Comparison of ENCODE assay signal across 20 cellular contexts in the genomic region with DNA sequence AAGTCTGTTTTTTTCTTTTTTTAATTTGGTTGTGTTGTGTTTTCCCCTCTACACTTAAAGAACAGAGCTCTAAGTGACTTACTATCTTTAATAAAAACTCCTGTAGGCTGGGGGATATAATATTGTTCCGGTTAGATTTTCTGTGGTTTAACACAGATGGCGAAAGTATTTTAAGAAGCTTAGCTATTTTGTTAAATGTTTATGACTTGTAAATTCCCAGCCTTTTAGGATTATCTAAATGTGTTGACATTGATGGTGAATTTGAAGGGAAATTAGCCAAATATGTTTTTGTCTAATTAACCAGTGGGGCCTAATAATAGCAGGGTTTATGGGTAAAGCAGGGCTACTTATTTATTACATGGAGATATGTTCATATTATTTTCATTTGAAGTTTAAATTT.
"Had no signal": no experiment of that assay in that cellular context is flagged by ENCODE, and none has a peak within 500 bp of the region (broad histone marks: within the 10 kb centered on the region; RNA-seq: fewer than 3 reads in every experiment).

No MANE protein-coding gene starts in this region.

- H3K4me3 ChIP-seq: body of pancreas, psoas muscle, transverse colon had no signal

- H3K27me3 Mint-ChIP-seq: activated CD4-positive, alpha-beta memory T cell treated with anti-CD3 and anti-CD28 coated beads for 36 hours; dendritic cell treated with granulocyte-macrophage colony-stimulating factor and Interleukin-4, amounts not matched to agents 40 ng/mL and 50 ng/mL, for 4 days; effector memory CD8-positive, alpha-beta T cell had no signal

- H3K36me3 Mint-ChIP-seq: activated CD4-positive, alpha-beta memory T cell treated with anti-CD3 and anti-CD28 coated beads for 36 hours; natural killer cell had no signal

- DNase-seq: activated CD4-positive, alpha-beta memory T cell treated with anti-CD3 and anti-CD28 coated beads for 36 hours; activated CD4-positive, alpha-beta T cell treated with anti-CD3 and anti-CD28 coated beads for 1 hour; activated CD8-positive, alpha-beta memory T cell treated with anti-CD3 and anti-CD28 coated beads, Interleukin-2, amount 50 U/mL, for 4 hours; activated naive CD4-positive, alpha-beta T cell; body of pancreas; central memory CD4-positive, alpha-beta T cell; effector memory CD8-positive, alpha-beta T cell; immature natural killer cell; left colon; mammary epithelial cell; natural killer cell; nucleus accumbens; psoas muscle; stimulated activated CD4-positive, alpha-beta T cell treated with anti-CD3 and anti-CD28 coated beads, Interleukin-12 subunit alpha, Interleukin-12 subunit beta, amount 100 ng/mL, for 4 hours; stimulated activated naive CD4-positive, alpha-beta T cell; substantia nigra; transverse colon had no signal

- H3K4me3 Mint-ChIP-seq: activated CD4-positive, alpha-beta memory T cell treated with anti-CD3 and anti-CD28 coated beads for 36 hours; dendritic cell treated with granulocyte-macrophage colony-stimulating factor and Interleukin-4, amounts not matched to agents 40 ng/mL and 50 ng/mL, for 4 days; effector memory CD8-positive, alpha-beta T cell; immature natural killer cell; natural killer cell; T-helper 2 cell treated with Interferon-gamma antibody and Interleukin-4, amounts not matched to agents 5 μg/mL and 100 μg/mL, for 36 hours had no signal

- ATAC-seq: body of pancreas; effector memory CD8-positive, alpha-beta T cell; left colon; natural killer cell; psoas muscle; sciatic nerve had no signal

- H3K27ac Mint-ChIP-seq: activated CD4-positive, alpha-beta memory T cell treated with anti-CD3 and anti-CD28 coated beads for 36 hours; dendritic cell treated with granulocyte-macrophage colony-stimulating factor and Interleukin-4, amounts not matched to agents 40 ng/mL and 50 ng/mL, for 4 days; effector memory CD8-positive, alpha-beta T cell; immature natural killer cell; natural killer cell; T-helper 2 cell treated with Interferon-gamma antibody and Interleukin-4, amounts not matched to agents 5 μg/mL and 100 μg/mL, for 36 hours had no signal

- H3K27me3 ChIP-seq: body of pancreas, transverse colon had no signal

- H3K36me3 ChIP-seq: transverse colon had no signal

- H3K4me1 Mint-ChIP-seq: immature natural killer cell, natural killer cell had no signal
